7 cellular contexts compared by ENCODE assay signal in the genomic region with DNA sequence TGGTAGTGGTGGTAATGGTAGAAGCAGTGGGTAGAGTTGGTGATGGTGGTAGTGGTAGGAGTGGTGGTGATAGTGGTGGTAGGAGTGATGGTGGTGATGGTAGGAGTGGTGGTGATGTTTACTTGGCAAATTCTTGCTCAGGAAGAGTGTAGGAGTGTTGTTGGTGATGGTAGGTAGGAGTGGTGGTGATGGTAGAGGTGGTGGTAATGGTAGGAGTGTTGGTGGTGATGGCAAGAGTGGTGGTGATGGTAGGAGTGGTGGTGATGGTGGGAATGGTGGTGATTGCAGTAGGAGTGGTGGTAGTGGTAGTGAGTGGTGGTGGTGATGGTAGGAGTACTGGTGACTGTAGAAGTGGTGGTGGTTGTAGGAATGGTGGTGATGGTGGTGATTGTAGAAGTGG.
"Had no signal": no experiment of that assay in that cellular context is flagged by ENCODE, and none has a peak within 500 bp of the region (broad histone marks: within the 10 kb centered on the region; RNA-seq: fewer than 3 reads in every experiment).

No MANE protein-coding gene starts in this region.

- H3K4me1 Mint-ChIP-seq: GM23338 had no signal

- H3K4me2 ChIP-seq: GM23338 had no signal

- ATAC-seq: GM23338, HepG2, K562 had no signal

- H3K27ac Mint-ChIP-seq: GM23338, HFFc6 had no signal

- H3K4me3 ChIP-seq: GM23338, K562 had no signal

- DNase-seq: H7, HCEC 1CT, HFFc6 had no signal

- H2AFZ ChIP-seq: GM23338 had no signal

- H3K9me3 Mint-ChIP-seq: HFFc6 had no signal

- H3K4me3 Mint-ChIP-seq: GM23338, HFFc6 had no signal

- H3K27ac ChIP-seq: HL-60 had no signal
